ENCODE assay signal across 8 cellular contexts in genomic region chr16:67718668-67719047, GRCh38. TPM values are rescaled to one million over a fixed set of nuclear protein-coding genes. Genes with fewer than 3 reads are reported as not detected.
DNase-seq lines count a peak whose midpoint lies in the region; ATAC-seq and FAIRE-seq lines count a peak whose summit lies in the region.

No MANE protein-coding gene starts in this region.

- no peak for FAIRE-seq in small intestine (lab: Jason Lieb, UNC)

- peak overlapping the region; percentile 69 for H3K4me3 ChIP-seq in right cardiac atrium (ENCODE audit: low read length)
- peak overlapping the region; percentile 81 to 85 for H3K4me3 ChIP-seq in small intestine (ENCODE audit: low read depth in 1 of 2, low read length in 2 of 2)

- H3K4me1 ChIP-seq in right cardiac atrium (ENCODE audit: control insufficient read depth, insufficient read depth, low read length) (no peaks in the 10 kb centered on the region), small intestine (ENCODE audit: control insufficient read depth in 2 of 2, insufficient read depth in 1 of 2, low read depth in 1 of 2, low read length in 1 of 2) (peaks cover 0 to 3% of the 10 kb centered on the region in 2 donors)

- H3K27ac ChIP-seq in right cardiac atrium (ENCODE audit: low read length) (no peak overlapping the region), small intestine (ENCODE audit: low read depth in 1 of 2, low read length in 1 of 2) (no peak overlapping the region)

- WGBS in right cardiac atrium, result 2% methylated on average over 14 of the region's 14 CpGs
- 0 to 2% (median 2%) methylated on average over 14 of the region's 14 CpGs for WGBS in small intestine, 3 donors

- H3K9me3 ChIP-seq in right cardiac atrium (ENCODE audit: control insufficient read depth, low read length) (no peaks in the 10 kb centered on the region), small intestine (ENCODE audit: control insufficient read depth, low read depth) (no peaks in the 10 kb centered on the region)

- H3K36me3 ChIP-seq in small intestine (ENCODE audit: control insufficient read depth in 2 of 2, insufficient read depth in 2 of 2, low read length in 2 of 2), result no peaks in the 10 kb centered on the region

- peak; percentile 19 for ATAC-seq in GM18498 (IDR thresholded peaks at IDR 0.05; ENCODE audit: unreplicated experiment)
- peak; percentile 17 for ATAC-seq in HG03196 (IDR thresholded peaks at IDR 0.05; ENCODE audit: unreplicated experiment)
- peak in 1 of 2 donors; percentile 9 for ATAC-seq in right cardiac atrium
- no peak for ATAC-seq in HG02884 (IDR thresholded peaks at IDR 0.05; ENCODE audit: unreplicated experiment)
- ATAC-seq in HG02571 (IDR thresholded peaks at IDR 0.05; ENCODE audit: unreplicated experiment), result no peak

- peak; percentile 40 to 45 for DNase-seq in activated T-cell treated with anti-CD3 and anti-CD28 coated beads, Interleukin-2, amount 50 U/mL, for 48 hours
- DNase-seq in right cardiac atrium, result no peak
- DNase-seq in small intestine, result no peak
- DNase-seq in SIG-M5 (lab: John Stamatoyannopoulos, UW), result no peak

- intact Hi-C loops in right cardiac atrium (cut with DNase I), result no loop called here

- H3K27me3 ChIP-seq in right cardiac atrium (ENCODE audit: control insufficient read depth, insufficient read depth), result no peaks in the 10 kb centered on the region
- H3K27me3 ChIP-seq in small intestine (ENCODE audit: control insufficient read depth in 2 of 2, insufficient read depth in 2 of 2, low read length in 2 of 2), result no peaks in the 10 kb centered on the region

RNA-seq across cellular contexts. Expression of gene GFOD2, which starts 0.5 kb away (rescaled TPM):
- total RNA-seq in right cardiac atrium, result 1 to 10 TPM; 8.2 to 9.9 (median 8.6) TPM
- 8.1 TPM for polyA plus RNA-seq in right cardiac atrium
- 10 to 100 TPM in 2 of 3 donors, 1 to 10 TPM in 1; 9.7 to 28.6 (median 14.3) TPM for polyA plus RNA-seq in small intestine

RNA-seq across cellular contexts. Expression of gene C16orf86, which starts 52.0 kb away (rescaled TPM):
- 1 to 10 TPM; 3.9 to 6.2 (median 4.9) TPM for total RNA-seq in right cardiac atrium
- polyA plus RNA-seq in right cardiac atrium (6.0 TPM), small intestine (1 to 10 TPM in 2 of 3 donors, not detected in 1; 1.9 to 3.2 TPM)

RNA-seq across cellular contexts. Expression of gene ENKD1, which starts 52.1 kb away (rescaled TPM):
- total RNA-seq in right cardiac atrium, result 10 to 100 TPM in 2 of 4 donors, 1 to 10 TPM in 2; 8.6 to 11.1 (median 9.5) TPM
- polyA plus RNA-seq in right cardiac atrium (12.9 TPM), small intestine (10 to 100 TPM in 2 of 3 donors, 1 to 10 TPM in 1; 4.1 to 13.2 (median 13.0) TPM)

RNA-seq across cellular contexts. Expression of gene PARD6A, which starts 57.9 kb away (rescaled TPM):
- 1 to 10 TPM; 3.4 to 3.5 (median 3.5) TPM for total RNA-seq in right cardiac atrium
- 3.1 TPM for polyA plus RNA-seq in right cardiac atrium
- polyA plus RNA-seq in small intestine, result 1 to 10 TPM; 2.5 to 6.8 (median 3.0) TPM

RNA-seq across cellular contexts. Expression of gene ACD, which starts 58.6 kb away (rescaled TPM):
- total RNA-seq in right cardiac atrium, result 10 to 100 TPM in 2 of 4 donors, 1 to 10 TPM in 2; 7.9 to 10.9 (median 9.4) TPM
- polyA plus RNA-seq in right cardiac atrium (9.9 TPM), small intestine (10 to 100 TPM in 2 of 3 donors, 1 to 10 TPM in 1; 7.2 to 15.2 (median 12.2) TPM)

Comparison
In these comparisons a context has a peak if more than half of its experiments do, and no peak if none do; other contexts are left out.
1. ATAC-seq: peak in GM18498 (single experiment) and HG03196 (single experiment); none in HG02884 (single experiment) and HG02571 (single experiment).
2. DNase-seq: peak in activated T-cell treated with anti-CD3 and anti-CD28 coated beads, Interleukin-2, amount 50 U/mL, for 48 hours (2 of 2); none in right cardiac atrium (0 of 3), small intestine (single experiment) and SIG-M5 (single experiment).